Comparison of ENCODE assay signal across 1 cellular context in genomic region chr14:42045393-42045792, GRCh38.
TF ChIP-seq lines count a peak whose summit lies in the region.

No MANE protein-coding gene starts in this region.

TF ChIP-seq in GM23338, 12 proteins besides CTCF, POLR2A, EP300 and RAD21 (continued from another document):
- no peak for TF ChIP-seq ZNF462 (CRISPR knock-in tag; IDR thresholded peaks at IDR 0.05)
- TF ChIP-seq ZNF331 (CRISPR knock-in tag; IDR thresholded peaks at IDR 0.05; ENCODE audit: low read depth) = no peak
- TF ChIP-seq REST (IDR thresholded peaks at IDR 0.05; ENCODE audit: unreplicated experiment) = no peak
- no peak for TF ChIP-seq EZH2 (IDR thresholded peaks at IDR 0.05; ENCODE audit: low read depth, unreplicated experiment)
- no peak for TF ChIP-seq STAT1 (IDR thresholded peaks at IDR 0.05; ENCODE audit: unreplicated experiment)
